1 cellular context compared by ENCODE assay signal in genomic region chr5:109411175-109411514, GRCh38.
TF ChIP-seq lines count a peak whose summit lies in the region.

No MANE protein-coding gene starts in this region.

TF ChIP-seq in H1, 55 proteins besides CTCF, POLR2A, EP300 and RAD21 (continued from another document):
- TF ChIP-seq USF2 (IDR thresholded peaks at IDR 0.05; ENCODE audit: low read length) = no peak
